In genomic region chr11:125688066-125688465, GRCh38 we compare ENCODE assay signal across 9 cellular contexts. TPM values are rescaled to one million over a fixed set of nuclear protein-coding genes. Genes with fewer than 3 reads are reported as not detected.
"Had no signal": no experiment of that assay in that cellular context is flagged by ENCODE, and none has a peak within 500 bp of the region (broad histone marks: within the 10 kb centered on the region; RNA-seq: fewer than 3 reads in every experiment).

No MANE protein-coding gene starts in this region.

- H3K4me3 ChIP-seq: GM12878 had no signal

- DNase-seq: GDM1, GF-D8 had no signal

- FAIRE-seq: G401.6, GM12878, GM12891, GM12892, GM18507, GM19239 had no signal

- ATAC-seq: GM12878 had no signal

RNA-seq across cellular contexts. Expression of gene ACRV1, which starts 7.4 kb away (rescaled TPM):
- total RNA-seq: G401 had no signal

RNA-seq across cellular contexts. Expression of gene PATE1, which starts 58.0 kb away (rescaled TPM):
- total RNA-seq: G401, GM12878 had no signal
- polyA plus RNA-seq: GM12878 had no signal
